ENCODE assay signal across 1 cellular context in the genomic region with DNA sequence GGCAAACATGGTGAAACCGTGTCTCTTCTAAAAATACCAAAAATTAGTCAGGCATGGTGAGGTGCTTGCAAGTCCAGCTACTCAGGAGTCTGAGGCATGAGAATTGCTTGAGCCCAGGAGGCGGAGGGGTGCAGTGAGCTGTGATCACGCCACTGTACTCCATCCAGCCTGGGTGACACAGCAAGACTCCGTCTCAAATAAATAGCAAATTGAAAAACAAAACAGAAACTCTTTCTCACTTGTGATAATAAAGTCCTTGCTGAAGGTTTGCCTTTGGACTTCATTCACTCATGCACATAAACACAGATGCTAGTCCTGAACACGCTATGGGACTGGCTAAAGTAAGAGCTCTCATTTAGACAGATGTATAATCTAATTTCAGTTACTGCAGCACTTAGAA.
TF ChIP-seq lines count a peak whose summit lies in the region.

No MANE protein-coding gene starts in this region.

TF ChIP-seq in H1, 55 proteins besides CTCF, POLR2A, EP300 and RAD21 (continued from another document):
- TF ChIP-seq RXRA (IDR thresholded peaks at IDR 0.05; ENCODE audit: insufficient read depth, low read depth, low read length) (no peak), KDM1A (IDR thresholded peaks at IDR 0.05; ENCODE audit: borderline replicate concordance, low read length) (no peak), SIN3A (conservative IDR thresholded peaks at IDR 0.05 in 1 of 2, IDR thresholded peaks at IDR 0.05 in 1 of 2; ENCODE audit: low read depth in 1 of 2, low read length in 2 of 2) (no peak), TEAD4 (IDR thresholded peaks at IDR 0.05; ENCODE audit: low read depth, low read length) (no peak), GABPA (IDR thresholded peaks at IDR 0.05; ENCODE audit: borderline replicate concordance, insufficient read depth, low read length) (no peak), BCL11A (IDR thresholded peaks at IDR 0.05; ENCODE audit: low read depth in 2 of 2, low read length in 2 of 2) (no peak), CTBP2 (IDR thresholded peaks at IDR 0.05; ENCODE audit: borderline replicate concordance, insufficient read depth, insufficient read length, low read length) (no peak), ZNF274 (IDR thresholded peaks at IDR 0.05; ENCODE audit: borderline replicate concordance, extremely low read depth, low read length) (no peak), EZH2 (IDR thresholded peaks at IDR 0.05; ENCODE audit: low read depth, low read length, severe bottlenecking) (no peak), HDAC6 (IDR thresholded peaks at IDR 0.05; ENCODE audit: low read depth, low read length) (no peak), TAF1 (IDR thresholded peaks at IDR 0.05; ENCODE audit: low read depth, low read length) (no peak)
- TF ChIP-seq, protein P1, sequence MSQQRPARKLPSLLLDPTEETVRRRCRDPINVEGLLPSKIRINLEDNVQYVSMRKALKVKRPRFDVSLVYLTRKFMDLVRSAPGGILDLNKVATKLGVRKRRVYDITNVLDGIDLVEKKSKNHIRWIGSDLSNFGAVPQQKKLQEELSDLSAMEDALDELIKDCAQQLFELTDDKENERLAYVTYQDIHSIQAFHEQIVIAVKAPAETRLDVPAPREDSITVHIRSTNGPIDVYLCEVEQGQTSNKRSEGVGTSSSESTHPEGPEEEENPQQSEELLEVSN (IDR thresholded peaks at IDR 0.05), result no peak
- TF ChIP-seq, protein P2, sequence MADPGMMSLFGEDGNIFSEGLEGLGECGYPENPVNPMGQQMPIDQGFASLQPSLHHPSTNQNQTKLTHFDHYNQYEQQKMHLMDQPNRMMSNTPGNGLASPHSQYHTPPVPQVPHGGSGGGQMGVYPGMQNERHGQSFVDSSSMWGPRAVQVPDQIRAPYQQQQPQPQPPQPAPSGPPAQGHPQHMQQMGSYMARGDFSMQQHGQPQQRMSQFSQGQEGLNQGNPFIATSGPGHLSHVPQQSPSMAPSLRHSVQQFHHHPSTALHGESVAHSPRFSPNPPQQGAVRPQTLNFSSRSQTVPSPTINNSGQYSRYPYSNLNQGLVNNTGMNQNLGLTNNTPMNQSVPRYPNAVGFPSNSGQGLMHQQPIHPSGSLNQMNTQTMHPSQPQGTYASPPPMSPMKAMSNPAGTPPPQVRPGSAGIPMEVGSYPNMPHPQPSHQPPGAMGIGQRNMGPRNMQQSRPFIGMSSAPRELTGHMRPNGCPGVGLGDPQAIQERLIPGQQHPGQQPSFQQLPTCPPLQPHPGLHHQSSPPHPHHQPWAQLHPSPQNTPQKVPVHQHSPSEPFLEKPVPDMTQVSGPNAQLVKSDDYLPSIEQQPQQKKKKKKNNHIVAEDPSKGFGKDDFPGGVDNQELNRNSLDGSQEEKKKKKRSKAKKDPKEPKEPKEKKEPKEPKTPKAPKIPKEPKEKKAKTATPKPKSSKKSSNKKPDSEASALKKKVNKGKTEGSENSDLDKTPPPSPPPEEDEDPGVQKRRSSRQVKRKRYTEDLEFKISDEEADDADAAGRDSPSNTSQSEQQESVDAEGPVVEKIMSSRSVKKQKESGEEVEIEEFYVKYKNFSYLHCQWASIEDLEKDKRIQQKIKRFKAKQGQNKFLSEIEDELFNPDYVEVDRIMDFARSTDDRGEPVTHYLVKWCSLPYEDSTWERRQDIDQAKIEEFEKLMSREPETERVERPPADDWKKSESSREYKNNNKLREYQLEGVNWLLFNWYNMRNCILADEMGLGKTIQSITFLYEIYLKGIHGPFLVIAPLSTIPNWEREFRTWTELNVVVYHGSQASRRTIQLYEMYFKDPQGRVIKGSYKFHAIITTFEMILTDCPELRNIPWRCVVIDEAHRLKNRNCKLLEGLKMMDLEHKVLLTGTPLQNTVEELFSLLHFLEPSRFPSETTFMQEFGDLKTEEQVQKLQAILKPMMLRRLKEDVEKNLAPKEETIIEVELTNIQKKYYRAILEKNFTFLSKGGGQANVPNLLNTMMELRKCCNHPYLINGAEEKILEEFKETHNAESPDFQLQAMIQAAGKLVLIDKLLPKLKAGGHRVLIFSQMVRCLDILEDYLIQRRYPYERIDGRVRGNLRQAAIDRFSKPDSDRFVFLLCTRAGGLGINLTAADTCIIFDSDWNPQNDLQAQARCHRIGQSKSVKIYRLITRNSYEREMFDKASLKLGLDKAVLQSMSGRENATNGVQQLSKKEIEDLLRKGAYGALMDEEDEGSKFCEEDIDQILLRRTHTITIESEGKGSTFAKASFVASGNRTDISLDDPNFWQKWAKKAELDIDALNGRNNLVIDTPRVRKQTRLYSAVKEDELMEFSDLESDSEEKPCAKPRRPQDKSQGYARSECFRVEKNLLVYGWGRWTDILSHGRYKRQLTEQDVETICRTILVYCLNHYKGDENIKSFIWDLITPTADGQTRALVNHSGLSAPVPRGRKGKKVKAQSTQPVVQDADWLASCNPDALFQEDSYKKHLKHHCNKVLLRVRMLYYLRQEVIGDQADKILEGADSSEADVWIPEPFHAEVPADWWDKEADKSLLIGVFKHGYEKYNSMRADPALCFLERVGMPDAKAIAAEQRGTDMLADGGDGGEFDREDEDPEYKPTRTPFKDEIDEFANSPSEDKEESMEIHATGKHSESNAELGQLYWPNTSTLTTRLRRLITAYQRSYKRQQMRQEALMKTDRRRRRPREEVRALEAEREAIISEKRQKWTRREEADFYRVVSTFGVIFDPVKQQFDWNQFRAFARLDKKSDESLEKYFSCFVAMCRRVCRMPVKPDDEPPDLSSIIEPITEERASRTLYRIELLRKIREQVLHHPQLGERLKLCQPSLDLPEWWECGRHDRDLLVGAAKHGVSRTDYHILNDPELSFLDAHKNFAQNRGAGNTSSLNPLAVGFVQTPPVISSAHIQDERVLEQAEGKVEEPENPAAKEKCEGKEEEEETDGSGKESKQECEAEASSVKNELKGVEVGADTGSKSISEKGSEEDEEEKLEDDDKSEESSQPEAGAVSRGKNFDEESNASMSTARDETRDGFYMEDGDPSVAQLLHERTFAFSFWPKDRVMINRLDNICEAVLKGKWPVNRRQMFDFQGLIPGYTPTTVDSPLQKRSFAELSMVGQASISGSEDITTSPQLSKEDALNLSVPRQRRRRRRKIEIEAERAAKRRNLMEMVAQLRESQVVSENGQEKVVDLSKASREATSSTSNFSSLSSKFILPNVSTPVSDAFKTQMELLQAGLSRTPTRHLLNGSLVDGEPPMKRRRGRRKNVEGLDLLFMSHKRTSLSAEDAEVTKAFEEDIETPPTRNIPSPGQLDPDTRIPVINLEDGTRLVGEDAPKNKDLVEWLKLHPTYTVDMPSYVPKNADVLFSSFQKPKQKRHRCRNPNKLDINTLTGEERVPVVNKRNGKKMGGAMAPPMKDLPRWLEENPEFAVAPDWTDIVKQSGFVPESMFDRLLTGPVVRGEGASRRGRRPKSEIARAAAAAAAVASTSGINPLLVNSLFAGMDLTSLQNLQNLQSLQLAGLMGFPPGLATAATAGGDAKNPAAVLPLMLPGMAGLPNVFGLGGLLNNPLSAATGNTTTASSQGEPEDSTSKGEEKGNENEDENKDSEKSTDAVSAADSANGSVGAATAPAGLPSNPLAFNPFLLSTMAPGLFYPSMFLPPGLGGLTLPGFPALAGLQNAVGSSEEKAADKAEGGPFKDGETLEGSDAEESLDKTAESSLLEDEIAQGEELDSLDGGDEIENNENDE (IDR thresholded peaks at IDR 0.05; ENCODE audit: insufficient replicate concordance, low read length), result no peak
TF ChIP-seq in H1: peak in this region for 0.
